Comparison of ENCODE assay signal across 34 cellular contexts in the genomic region with DNA sequence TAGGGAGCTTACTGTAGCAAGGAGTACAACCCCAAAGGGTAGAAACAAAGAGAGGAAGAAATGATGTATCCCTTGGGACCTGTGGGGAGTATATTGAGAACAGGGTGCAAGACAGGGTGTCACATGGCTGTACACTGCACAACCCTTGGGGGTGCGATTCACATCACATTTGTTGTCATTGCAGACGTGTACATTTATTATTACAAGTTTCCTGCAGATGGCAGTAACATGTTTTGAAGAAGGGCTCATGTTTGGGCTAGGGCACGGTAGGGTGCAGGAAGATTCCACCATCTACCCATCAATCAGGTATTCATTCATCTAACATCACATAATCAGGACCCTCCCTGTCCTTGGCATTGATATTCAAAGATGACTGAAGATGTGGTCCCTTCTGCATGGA.
A peak's percentile ranks its signal among the peaks of the same experiment; 100 is the strongest.
DNase-seq lines count a peak whose midpoint lies in the region; ATAC-seq, FAIRE-seq and TF ChIP-seq lines count a peak whose summit lies in the region.
"Had no signal": no experiment of that assay in that cellular context is flagged by ENCODE, and none has a peak within 500 bp of the region (broad histone marks: within the 10 kb centered on the region; RNA-seq: fewer than 3 reads in every experiment).

No MANE protein-coding gene starts in this region.

- H3K4me3 ChIP-seq in OCI-LY7 (ENCODE audit: low read depth, low read length, poor library complexity, severe bottlenecking) (no peak overlapping the region), dorsolateral prefrontal cortex (no peak overlapping the region), subcutaneous abdominal adipose tissue (ENCODE audit: low read depth in 1 of 5, low read length in 5 of 5) (no peak overlapping the region)
- H3K4me3 ChIP-seq: ascending aorta, esophagus muscularis mucosa, heart right ventricle, skin epidermis, thoracic aorta, uterus had no signal

- H3K9me3 ChIP-seq in OCI-LY7 (ENCODE audit: low read length) (no peaks in the 10 kb centered on the region), subcutaneous abdominal adipose tissue (ENCODE audit: control insufficient read depth in 5 of 5, low read length in 5 of 5) (no peaks in the 10 kb centered on the region)
- H3K9me3 ChIP-seq: ascending aorta, esophagus muscularis mucosa, heart right ventricle, thoracic aorta, uterus had no signal

- CTCF ChIA-PET in OCI-LY7 (lab: Charles Lee; ENCODE audit: unreplicated experiment), result no interaction called here

- no peaks in the 10 kb centered on the region for H3K36me3 ChIP-seq in OCI-LY7 (ENCODE audit: insufficient read depth, low read length)
- H3K36me3 ChIP-seq in subcutaneous abdominal adipose tissue (ENCODE audit: control insufficient read depth in 5 of 5, insufficient read depth in 5 of 5, low read length in 5 of 5), result no peaks in the 10 kb centered on the region
- H3K36me3 ChIP-seq: ascending aorta, esophagus muscularis mucosa, heart right ventricle, thoracic aorta, uterus had no signal

- DNase-seq in activated effector memory CD4-positive, alpha-beta T cell treated with anti-CD3 and anti-CD28 coated beads, Interleukin-2, amount 50 U/mL, for 16 hours, result peak; percentile 22
- no peak for DNase-seq in activated effector memory CD4-positive, alpha-beta T cell treated with Interleukin-2 at 50 U/mL for 16 hours
- DNase-seq in OCI-LY7 (ENCODE audit: low spot score) (peak; percentile 31), dorsolateral prefrontal cortex (no peak), H54 (ENCODE audit: insufficient read length, low spot score) (no peak)
- DNase-seq in effector CD4-positive, alpha-beta T cell, result no peak
- DNase-seq: 8988T; activated B cell treated with CpG ODN at 0.5 μM for 24 hours; activated CD4-positive, alpha-beta T cell treated with anti-CD3 and anti-CD28 coated beads, Interleukin-2, amount 50 U/mL, for 1 hour; activated gamma-delta T cell treated with Interleukin-2 at 50 U/mL for 16 hours; activated naive CD8-positive, alpha-beta T cell treated with anti-CD3 and anti-CD28 coated beads, Interleukin-2, amount 10 ng/mL, durations not matched to agents 7 days and 5 days; activated T-cell treated with anti-CD3 and anti-CD28 coated beads, Interleukin-2, amount 50 U/mL, for 24 hours; Calu3; foreskin melanocyte; heart right ventricle; Karpas-422; kidney; NCI-H1092; NCI-H1694 treated with DMSO at 0.1 percent for 48 hours; NCI-H446 treated with DMSO at 0.1 percent for 48 hours; NCI-H774; stimulated activated naive B cell treated with anti-CD40 and anti-IgM and Interleukin-4, amounts not matched to agents 10 μg/mL and 1 μg/mL and 100 μg/mL, for 72 hours; T-helper 1 cell; uterus had no signal

- H3K4me1 ChIP-seq in OCI-LY7 (ENCODE audit: insufficient read depth, low read length, poor library complexity, severe bottlenecking), result no peaks in the 10 kb centered on the region
- peaks cover 4 to 40% (median 39%) of the 10 kb centered on the region in 5 donors for H3K4me1 ChIP-seq in subcutaneous abdominal adipose tissue (ENCODE audit: control insufficient read depth in 5 of 5, insufficient read depth in 5 of 5, low read length in 5 of 5)
- H3K4me1 ChIP-seq: uterus had no signal

- peak; percentile 57 for TF ChIP-seq CTCF in OCI-LY7 (conservative IDR thresholded peaks at IDR 0.05; ENCODE audit: low read length)
- peak in 1 of 56 donors; percentile 12 for TF ChIP-seq CTCF in dorsolateral prefrontal cortex (IDR thresholded peaks at IDR 0.05 in 54 of 56, conservative IDR thresholded peaks at IDR 0.05 in 2 of 56; ENCODE audit: low read depth in 1 of 56, partially characterized antibody in 56 of 56)

- no peaks in the 10 kb centered on the region for H3K27me3 ChIP-seq in dorsolateral prefrontal cortex
- no peaks in the 10 kb centered on the region for H3K27me3 ChIP-seq in subcutaneous abdominal adipose tissue (ENCODE audit: control insufficient read depth in 5 of 5, insufficient read depth in 4 of 5, low read length in 5 of 5)
- H3K27me3 ChIP-seq: ascending aorta, esophagus muscularis mucosa, uterus had no signal

- no peak overlapping the region for H2AFZ ChIP-seq in OCI-LY7 (ENCODE audit: low read length)

- H3K79me2 ChIP-seq in OCI-LY7 (ENCODE audit: insufficient read depth, low read depth, low read length), result no peaks in the 10 kb centered on the region

- no TSS peak for BruUV-seq in OCI-LY7 (replicated peaks; lab: Mats Ljungman, UMichigan)

- TF ChIP-seq POLR2A in H54 (IDR thresholded peaks at IDR 0.05; ENCODE audit: low read depth, low read length), result no peak

- no peak overlapping the region for H3K9ac ChIP-seq in subcutaneous abdominal adipose tissue (ENCODE audit: low read length in 5 of 5)

- H3K27ac ChIP-seq in OCI-LY7 (ENCODE audit: low read depth, low read length, poor library complexity, severe bottlenecking), result no peak overlapping the region
- peak overlapping the region in 56 of 59 donors; percentile 4 to 93 (median 82) for H3K27ac ChIP-seq in dorsolateral prefrontal cortex
- peak overlapping the region; percentile 74 for H3K27ac ChIP-seq in subcutaneous abdominal adipose tissue (ENCODE audit: low read depth, low read length)
- H3K27ac ChIP-seq: RWPE1, thoracic aorta had no signal

- POLR2A ChIA-PET in OCI-LY7 (lab: Charles Lee), result no interaction called here

- FAIRE-seq in H54 (lab: Jason Lieb, UNC), result no peak
- FAIRE-seq: GM18507, GM19239, kidney had no signal

- intact Hi-C loops in OCI-LY7 (cut with micrococcal nuclease; ENCODE audit: unreplicated experiment) (no loop called here), dorsolateral prefrontal cortex (cut with DNase I) (no loop called here)

- ATAC-seq in GM21381 (IDR thresholded peaks at IDR 0.05; ENCODE audit: unreplicated experiment), result no peak
- ATAC-seq: heart right ventricle; natural killer cell treated with Interleukin-12 subunit alpha and Interleukin-12 subunit beta and Interleukin-15 and Interleukin-18, amount 100 ng/mL, for 72 hours; stimulated activated naive B cell treated with anti-CD40 and anti-IgM and Interleukin-4, amounts not matched to agents 10 μg/mL and 1 μg/mL and 100 μg/mL, for 72 hours had no signal

- H3K9me2 ChIP-seq in OCI-LY7 (ENCODE audit: insufficient read depth, low read length), result no peaks in the 10 kb centered on the region

- no peak overlapping the region for H3K4me2 ChIP-seq in OCI-LY7 (ENCODE audit: low read length)

- H4K20me1 ChIP-seq in OCI-LY7 (ENCODE audit: insufficient read depth, low read length), result no peaks in the 10 kb centered on the region

Comparison
In these comparisons a context has a peak if more than half of its experiments do, and no peak if none do; other contexts are left out.
1. DNase-seq: peak in activated effector memory CD4-positive, alpha-beta T cell treated with anti-CD3 and anti-CD28 coated beads, Interleukin-2, amount 50 U/mL, for 16 hours (single experiment) and OCI-LY7 (single experiment); none in activated effector memory CD4-positive, alpha-beta T cell treated with Interleukin-2 at 50 U/mL for 16 hours (single experiment), dorsolateral prefrontal cortex (0 of 10), effector CD4-positive, alpha-beta T cell (single experiment) and H54 (single experiment).